ENCODE assay signal across 1 cellular context in the genomic region with DNA sequence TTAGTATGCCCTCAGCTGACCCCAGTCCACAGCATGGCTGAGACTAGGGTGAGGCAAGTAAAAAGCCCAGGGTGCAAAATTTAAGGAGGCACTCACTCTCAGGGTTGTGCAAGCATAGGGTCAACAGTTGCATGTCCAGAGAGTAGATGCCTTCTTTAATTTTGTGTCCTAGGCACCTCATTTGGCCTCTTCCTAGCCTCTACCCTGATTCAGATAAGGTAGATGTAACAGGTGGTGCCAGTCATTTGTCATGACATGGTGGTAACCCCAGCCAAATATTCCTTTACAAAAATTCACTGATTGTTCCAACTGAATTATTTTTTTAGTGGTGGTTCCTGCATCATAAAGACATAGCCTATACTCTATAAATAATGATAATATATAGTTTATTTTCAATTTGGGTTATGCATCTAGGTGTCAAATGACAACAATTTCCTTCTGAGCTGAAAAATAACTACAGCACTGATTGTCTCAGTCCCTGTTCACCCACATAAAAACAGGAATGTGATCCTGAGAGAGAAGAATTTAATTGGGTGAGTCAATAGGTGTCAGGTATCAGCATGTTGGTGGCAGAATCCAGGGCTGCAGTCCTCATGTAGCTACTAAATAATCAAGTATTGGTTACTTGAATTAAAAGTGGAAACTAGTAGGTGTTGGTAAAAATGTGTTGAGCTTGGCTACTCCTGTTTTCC.
TF ChIP-seq lines count a peak whose summit lies in the region.

No MANE protein-coding gene starts in this region.

TF ChIP-seq in GM23338, 12 proteins besides CTCF, POLR2A, EP300 and RAD21 (continued from another document):
- TF ChIP-seq EZH2 (IDR thresholded peaks at IDR 0.05; ENCODE audit: low read depth, unreplicated experiment) (no peak), ETS1 (IDR thresholded peaks at IDR 0.05) (no peak), JUNB (IDR thresholded peaks at IDR 0.05; ENCODE audit: unreplicated experiment) (no peak), EZH2phosphoT487 (IDR thresholded peaks at IDR 0.05; ENCODE audit: unreplicated experiment) (no peak), NANOG (IDR thresholded peaks at IDR 0.05; ENCODE audit: borderline replicate concordance) (no peak), STAT1 (IDR thresholded peaks at IDR 0.05; ENCODE audit: unreplicated experiment) (no peak)
- TF ChIP-seq, protein P1, sequence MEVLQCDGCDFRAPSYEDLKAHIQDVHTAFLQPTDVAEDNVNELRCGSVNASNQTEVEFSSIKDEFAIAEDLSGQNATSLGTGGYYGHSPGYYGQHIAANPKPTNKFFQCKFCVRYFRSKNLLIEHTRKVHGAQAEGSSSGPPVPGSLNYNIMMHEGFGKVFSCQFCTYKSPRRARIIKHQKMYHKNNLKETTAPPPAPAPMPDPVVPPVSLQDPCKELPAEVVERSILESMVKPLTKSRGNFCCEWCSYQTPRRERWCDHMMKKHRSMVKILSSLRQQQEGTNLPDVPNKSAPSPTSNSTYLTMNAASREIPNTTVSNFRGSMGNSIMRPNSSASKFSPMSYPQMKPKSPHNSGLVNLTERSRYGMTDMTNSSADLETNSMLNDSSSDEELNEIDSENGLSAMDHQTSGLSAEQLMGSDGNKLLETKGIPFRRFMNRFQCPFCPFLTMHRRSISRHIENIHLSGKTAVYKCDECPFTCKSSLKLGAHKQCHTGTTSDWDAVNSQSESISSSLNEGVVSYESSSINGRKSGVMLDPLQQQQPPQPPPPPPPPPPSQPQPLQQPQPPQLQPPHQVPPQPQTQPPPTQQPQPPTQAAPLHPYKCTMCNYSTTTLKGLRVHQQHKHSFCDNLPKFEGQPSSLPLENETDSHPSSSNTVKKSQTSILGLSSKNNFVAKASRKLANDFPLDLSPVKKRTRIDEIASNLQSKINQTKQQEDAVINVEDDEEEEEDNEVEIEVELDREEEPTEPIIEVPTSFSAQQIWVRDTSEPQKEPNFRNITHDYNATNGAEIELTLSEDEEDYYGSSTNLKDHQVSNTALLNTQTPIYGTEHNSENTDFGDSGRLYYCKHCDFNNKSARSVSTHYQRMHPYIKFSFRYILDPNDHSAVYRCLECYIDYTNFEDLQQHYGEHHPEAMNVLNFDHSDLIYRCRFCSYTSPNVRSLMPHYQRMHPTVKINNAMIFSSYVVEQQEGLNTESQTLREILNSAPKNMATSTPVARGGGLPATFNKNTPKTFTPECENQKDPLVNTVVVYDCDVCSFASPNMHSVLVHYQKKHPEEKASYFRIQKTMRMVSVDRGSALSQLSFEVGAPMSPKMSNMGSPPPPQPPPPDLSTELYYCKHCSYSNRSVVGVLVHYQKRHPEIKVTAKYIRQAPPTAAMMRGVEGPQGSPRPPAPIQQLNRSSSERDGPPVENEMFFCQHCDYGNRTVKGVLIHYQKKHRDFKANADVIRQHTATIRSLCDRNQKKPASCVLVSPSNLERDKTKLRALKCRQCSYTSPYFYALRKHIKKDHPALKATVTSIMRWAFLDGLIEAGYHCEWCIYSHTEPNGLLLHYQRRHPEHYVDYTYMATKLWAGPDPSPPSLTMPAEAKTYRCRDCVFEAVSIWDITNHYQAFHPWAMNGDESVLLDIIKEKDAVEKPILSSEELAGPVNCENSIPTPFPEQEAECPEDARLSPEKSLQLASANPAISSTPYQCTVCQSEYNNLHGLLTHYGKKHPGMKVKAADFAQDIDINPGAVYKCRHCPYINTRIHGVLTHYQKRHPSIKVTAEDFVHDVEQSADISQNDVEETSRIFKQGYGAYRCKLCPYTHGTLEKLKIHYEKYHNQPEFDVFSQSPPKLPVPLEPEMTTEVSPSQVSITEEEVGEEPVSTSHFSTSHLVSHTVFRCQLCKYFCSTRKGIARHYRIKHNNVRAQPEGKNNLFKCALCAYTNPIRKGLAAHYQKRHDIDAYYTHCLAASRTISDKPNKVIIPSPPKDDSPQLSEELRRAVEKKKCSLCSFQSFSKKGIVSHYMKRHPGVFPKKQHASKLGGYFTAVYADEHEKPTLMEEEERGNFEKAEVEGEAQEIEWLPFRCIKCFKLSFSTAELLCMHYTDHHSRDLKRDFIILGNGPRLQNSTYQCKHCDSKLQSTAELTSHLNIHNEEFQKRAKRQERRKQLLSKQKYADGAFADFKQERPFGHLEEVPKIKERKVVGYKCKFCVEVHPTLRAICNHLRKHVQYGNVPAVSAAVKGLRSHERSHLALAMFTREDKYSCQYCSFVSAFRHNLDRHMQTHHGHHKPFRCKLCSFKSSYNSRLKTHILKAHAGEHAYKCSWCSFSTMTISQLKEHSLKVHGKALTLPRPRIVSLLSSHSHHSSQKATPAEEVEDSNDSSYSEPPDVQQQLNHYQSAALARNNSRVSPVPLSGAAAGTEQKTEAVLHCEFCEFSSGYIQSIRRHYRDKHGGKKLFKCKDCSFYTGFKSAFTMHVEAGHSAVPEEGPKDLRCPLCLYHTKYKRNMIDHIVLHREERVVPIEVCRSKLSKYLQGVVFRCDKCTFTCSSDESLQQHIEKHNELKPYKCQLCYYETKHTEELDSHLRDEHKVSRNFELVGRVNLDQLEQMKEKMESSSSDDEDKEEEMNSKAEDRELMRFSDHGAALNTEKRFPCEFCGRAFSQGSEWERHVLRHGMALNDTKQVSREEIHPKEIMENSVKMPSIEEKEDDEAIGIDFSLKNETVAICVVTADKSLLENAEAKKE (CRISPR knock-in tag; IDR thresholded peaks at IDR 0.05): no peak
- TF ChIP-seq, protein P2, sequence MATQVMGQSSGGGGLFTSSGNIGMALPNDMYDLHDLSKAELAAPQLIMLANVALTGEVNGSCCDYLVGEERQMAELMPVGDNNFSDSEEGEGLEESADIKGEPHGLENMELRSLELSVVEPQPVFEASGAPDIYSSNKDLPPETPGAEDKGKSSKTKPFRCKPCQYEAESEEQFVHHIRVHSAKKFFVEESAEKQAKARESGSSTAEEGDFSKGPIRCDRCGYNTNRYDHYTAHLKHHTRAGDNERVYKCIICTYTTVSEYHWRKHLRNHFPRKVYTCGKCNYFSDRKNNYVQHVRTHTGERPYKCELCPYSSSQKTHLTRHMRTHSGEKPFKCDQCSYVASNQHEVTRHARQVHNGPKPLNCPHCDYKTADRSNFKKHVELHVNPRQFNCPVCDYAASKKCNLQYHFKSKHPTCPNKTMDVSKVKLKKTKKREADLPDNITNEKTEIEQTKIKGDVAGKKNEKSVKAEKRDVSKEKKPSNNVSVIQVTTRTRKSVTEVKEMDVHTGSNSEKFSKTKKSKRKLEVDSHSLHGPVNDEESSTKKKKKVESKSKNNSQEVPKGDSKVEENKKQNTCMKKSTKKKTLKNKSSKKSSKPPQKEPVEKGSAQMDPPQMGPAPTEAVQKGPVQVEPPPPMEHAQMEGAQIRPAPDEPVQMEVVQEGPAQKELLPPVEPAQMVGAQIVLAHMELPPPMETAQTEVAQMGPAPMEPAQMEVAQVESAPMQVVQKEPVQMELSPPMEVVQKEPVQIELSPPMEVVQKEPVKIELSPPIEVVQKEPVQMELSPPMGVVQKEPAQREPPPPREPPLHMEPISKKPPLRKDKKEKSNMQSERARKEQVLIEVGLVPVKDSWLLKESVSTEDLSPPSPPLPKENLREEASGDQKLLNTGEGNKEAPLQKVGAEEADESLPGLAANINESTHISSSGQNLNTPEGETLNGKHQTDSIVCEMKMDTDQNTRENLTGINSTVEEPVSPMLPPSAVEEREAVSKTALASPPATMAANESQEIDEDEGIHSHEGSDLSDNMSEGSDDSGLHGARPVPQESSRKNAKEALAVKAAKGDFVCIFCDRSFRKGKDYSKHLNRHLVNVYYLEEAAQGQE (IDR thresholded peaks at IDR 0.05; ENCODE audit: unreplicated experiment): no peak
